Comparison of ENCODE assay signal across 10 cellular contexts in the genomic region with DNA sequence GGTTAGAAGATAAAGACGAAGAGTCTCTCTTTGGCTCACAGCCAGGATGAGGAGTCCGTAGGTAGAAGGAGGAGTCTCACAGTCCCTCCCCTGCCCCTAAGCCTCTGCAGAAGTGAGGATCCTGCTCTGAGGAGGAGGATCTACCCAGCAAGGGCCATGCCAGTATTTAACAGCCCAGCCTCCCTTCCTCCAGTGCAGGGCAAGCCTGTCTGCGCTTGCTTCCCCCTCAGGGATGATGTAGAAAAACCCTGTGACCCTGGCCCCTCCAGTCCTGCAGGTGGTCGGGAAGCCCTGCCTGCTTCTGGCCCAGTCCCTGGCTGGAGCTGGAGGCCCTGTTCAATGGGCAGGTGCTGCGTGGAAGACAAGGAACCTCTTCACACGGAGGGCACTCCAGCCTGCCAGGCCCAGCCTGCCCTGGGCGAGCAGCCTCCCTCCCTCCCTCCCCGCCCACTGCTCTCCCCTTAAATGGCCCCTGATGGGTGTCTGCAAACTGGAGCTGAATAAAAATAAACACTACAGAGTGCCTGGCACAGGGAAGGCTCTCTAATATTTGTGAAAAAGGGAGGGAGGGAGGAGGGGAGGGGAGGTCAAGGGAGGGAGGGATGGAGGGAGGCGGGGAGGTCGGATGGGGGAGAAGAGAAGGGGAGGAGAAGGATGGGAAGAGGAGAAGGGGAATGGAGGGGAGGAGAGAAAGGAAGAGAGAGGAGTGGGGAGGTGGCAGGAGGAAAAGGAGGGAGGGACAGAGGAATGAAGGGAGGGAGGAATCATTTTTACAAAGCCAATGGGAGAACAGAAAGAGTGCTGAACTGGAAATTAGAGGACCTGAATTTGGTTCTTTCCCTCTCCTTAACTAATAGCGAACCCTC.
DNase-seq lines count a peak whose midpoint lies in the region; FAIRE-seq and TF ChIP-seq lines count a peak whose summit lies in the region.
"Had no signal": no experiment of that assay in that cellular context is flagged by ENCODE, and none has a peak within 500 bp of the region (broad histone marks: within the 10 kb centered on the region; RNA-seq: fewer than 3 reads in every experiment).

No MANE protein-coding gene starts in this region.

- intact Hi-C loops in esophagus squamous epithelium (cut with DNase I): no loop called here

- H3K27ac ChIP-seq in esophagus squamous epithelium: peak overlapping the region; percentile 66 to 81 (median 76)

- no peak for TF ChIP-seq POLR2A in esophagus squamous epithelium (IDR thresholded peaks at IDR 0.05)

- DNase-seq in GM03348 (ENCODE audit: low spot score) (peak; percentile 21), NCI-H345 treated with DMSO at 0.1 percent for 48 hours (lab: John Stamatoyannopoulos, UW; ENCODE audit: unreplicated experiment) (peak; percentile 97), esophagus squamous epithelium (lab: John Stamatoyannopoulos, UW) (no peak), putamen (ENCODE audit: low spot score) (peak; percentile 53), D721Med (ENCODE audit: insufficient read length, low spot score) (no peak), RKO (ENCODE audit: low spot score) (no peak), DMS114 treated with DMSO at 0.1 percent for 48 hours (lab: John Stamatoyannopoulos, UW; ENCODE audit: unreplicated experiment) (no peak)
- DNase-seq in activated naive CD4-positive, alpha-beta T cell (lab: John Stamatoyannopoulos, UW): no peak

- H3K27me3 ChIP-seq in esophagus squamous epithelium: peaks cover 0 to 48% (median 0%) of the 10 kb centered on the region in 4 donors

- peak overlapping the region in 2 of 4 donors; percentile 13 to 34 for H3K4me3 ChIP-seq in esophagus squamous epithelium
- H3K4me3 ChIP-seq: GM12878 had no signal

- 23 to 45% methylated on average over 2 to 7 of the region's 11 CpGs for WGBS in esophagus squamous epithelium, 2 donors

- H3K4me1 ChIP-seq in esophagus squamous epithelium: peaks cover 15 to 42% (median 24%) of the 10 kb centered on the region in 3 donors

- H3K36me3 ChIP-seq in esophagus squamous epithelium: no peaks in the 10 kb centered on the region

- FAIRE-seq in D721Med (lab: Jason Lieb, UNC): no peak
- FAIRE-seq: astrocyte, GM12878 had no signal

- H3K9me3 ChIP-seq in esophagus squamous epithelium: peaks cover 0 to 12% (median 9%) of the 10 kb centered on the region in 3 donors

- no peak for TF ChIP-seq CTCF in esophagus squamous epithelium (IDR thresholded peaks at IDR 0.05)
- TF ChIP-seq CTCF in D721Med (IDR thresholded peaks at IDR 0.05; ENCODE audit: insufficient read depth, missing control alignments): no peak

Comparison
In these comparisons a context has a peak if more than half of its experiments do, and no peak if none do; other contexts are left out.
1. DNase-seq: peak in GM03348 (single experiment), NCI-H345 treated with DMSO at 0.1 percent for 48 hours (single experiment) and putamen (single experiment); none in esophagus squamous epithelium (single experiment), D721Med (single experiment), activated naive CD4-positive, alpha-beta T cell (0 of 4), RKO (single experiment) and DMS114 treated with DMSO at 0.1 percent for 48 hours (single experiment).